ENCODE assay signal across 1 cellular context in the genomic region with DNA sequence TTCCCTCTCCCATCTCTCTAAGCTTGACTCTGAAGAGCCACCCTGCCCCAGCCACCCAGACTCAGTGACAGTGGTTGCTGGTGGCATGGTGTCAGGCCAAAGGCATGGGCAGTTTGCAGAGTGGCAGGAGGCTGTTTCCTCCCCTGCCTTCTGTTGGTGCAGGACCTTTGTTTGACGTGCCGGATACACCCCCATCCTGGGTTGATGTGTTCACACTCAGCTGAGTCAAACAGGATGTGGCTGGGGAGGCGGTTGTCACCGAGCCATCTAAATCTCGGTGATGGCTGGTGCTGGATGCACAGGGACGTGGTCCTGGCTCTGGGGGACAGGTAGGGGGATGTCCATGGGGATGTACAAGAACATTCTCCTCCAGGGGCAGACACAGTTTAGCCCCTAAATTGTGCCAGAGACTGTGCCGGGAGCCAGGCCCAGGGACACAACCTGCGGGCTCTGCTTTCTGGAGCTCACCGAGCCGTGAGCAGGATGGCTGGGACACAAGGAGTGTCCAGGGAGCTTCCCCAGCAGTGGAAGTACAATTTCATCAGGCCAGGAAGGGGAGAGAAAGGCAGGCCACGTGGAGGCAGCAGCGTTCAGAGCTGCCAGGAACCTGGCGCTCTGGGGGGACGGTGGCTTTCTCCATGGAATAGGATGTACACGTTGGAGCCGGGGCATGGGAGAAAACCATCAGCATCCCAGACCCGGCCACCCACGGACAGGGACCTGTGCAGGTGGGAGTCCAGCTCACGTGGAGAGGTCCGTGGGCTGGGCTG.
TF ChIP-seq lines count a peak whose summit lies in the region.

No MANE protein-coding gene starts in this region.

TF ChIP-seq in SK-N-SH, 30 proteins besides CTCF, POLR2A, EP300 and RAD21 (continued from another document):
- TF ChIP-seq, protein P1, sequence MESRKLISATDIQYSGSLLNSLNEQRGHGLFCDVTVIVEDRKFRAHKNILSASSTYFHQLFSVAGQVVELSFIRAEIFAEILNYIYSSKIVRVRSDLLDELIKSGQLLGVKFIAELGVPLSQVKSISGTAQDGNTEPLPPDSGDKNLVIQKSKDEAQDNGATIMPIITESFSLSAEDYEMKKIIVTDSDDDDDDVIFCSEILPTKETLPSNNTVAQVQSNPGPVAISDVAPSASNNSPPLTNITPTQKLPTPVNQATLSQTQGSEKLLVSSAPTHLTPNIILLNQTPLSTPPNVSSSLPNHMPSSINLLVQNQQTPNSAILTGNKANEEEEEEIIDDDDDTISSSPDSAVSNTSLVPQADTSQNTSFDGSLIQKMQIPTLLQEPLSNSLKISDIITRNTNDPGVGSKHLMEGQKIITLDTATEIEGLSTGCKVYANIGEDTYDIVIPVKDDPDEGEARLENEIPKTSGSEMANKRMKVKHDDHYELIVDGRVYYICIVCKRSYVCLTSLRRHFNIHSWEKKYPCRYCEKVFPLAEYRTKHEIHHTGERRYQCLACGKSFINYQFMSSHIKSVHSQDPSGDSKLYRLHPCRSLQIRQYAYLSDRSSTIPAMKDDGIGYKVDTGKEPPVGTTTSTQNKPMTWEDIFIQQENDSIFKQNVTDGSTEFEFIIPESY (IDR thresholded peaks at IDR 0.05; ENCODE audit: borderline replicate concordance, low read depth): no peak
- TF ChIP-seq CHD2 (IDR thresholded peaks at IDR 0.05; ENCODE audit: low read length, partially characterized antibody): no peak
